In genomic region chr6:110063864-110064263, GRCh38 we compare ENCODE assay signal across 14 cellular contexts.
DNase-seq lines count a peak whose midpoint lies in the region; ATAC-seq, FAIRE-seq and TF ChIP-seq lines count a peak whose summit lies in the region.
"Had no signal": no experiment of that assay in that cellular context is flagged by ENCODE, and none has a peak within 500 bp of the region (broad histone marks: within the 10 kb centered on the region; RNA-seq: fewer than 3 reads in every experiment).

No MANE protein-coding gene starts in this region.

- no peak for TF ChIP-seq RAD21 in GM12878 (IDR thresholded peaks at IDR 0.05; ENCODE audit: insufficient read depth, low read depth, low read length)

- H3K79me2 ChIP-seq in KMS-11 (ENCODE audit: insufficient read depth, low read depth) (no peaks in the 10 kb centered on the region), GM12878 (ENCODE audit: control insufficient read depth, insufficient read depth, low read length) (no peaks in the 10 kb centered on the region)
- H3K79me2 ChIP-seq: parathyroid adenoma had no signal

- RAD21 ChIA-PET in GM12878 (lab: Charles Lee; ENCODE audit: unreplicated experiment), result no interaction called here

- H4K20me1 ChIP-seq in KMS-11 (ENCODE audit: insufficient read depth) (no peaks in the 10 kb centered on the region), GM12878 (ENCODE audit: control insufficient read depth, insufficient read depth) (no peaks in the 10 kb centered on the region)

- no peak overlapping the region for H3K9ac ChIP-seq in KMS-11
- H3K9ac ChIP-seq in GM12878 (ENCODE audit: control insufficient read depth, insufficient read depth, low read length), result no peak overlapping the region
- H3K9ac ChIP-seq: parathyroid adenoma had no signal

- H2AFZ ChIP-seq in KMS-11 (ENCODE audit: low read depth), result no peak overlapping the region
- no peak overlapping the region for H2AFZ ChIP-seq in GM12878 (ENCODE audit: control insufficient read depth, low read depth, low read length)
- H2AFZ ChIP-seq: parathyroid adenoma had no signal

- H3K36me3 ChIP-seq in KMS-11 (ENCODE audit: insufficient read depth) (no peaks in the 10 kb centered on the region), GM12878 (ENCODE audit: control insufficient read depth in 2 of 2, insufficient read depth in 2 of 2, low read length in 1 of 2) (no peaks in the 10 kb centered on the region)
- H3K36me3 ChIP-seq: breast epithelium, lower lobe of right lung had no signal

- DNase-seq in GM13976 (ENCODE audit: low spot score) (peak; percentile 37), GM12878 (ENCODE audit: low read depth, low spot score) (no peak), mesenteric fat pad (ENCODE audit: low spot score) (no peak)
- DNase-seq: CD4-positive, CD25-positive, alpha-beta regulatory T cell; lower lobe of right lung; NCI-H1417 treated with DMSO at 0.1 percent for 48 hours had no signal

- under 1% methylated on average over 5 of the region's 5 CpGs for WGBS in GM12878 (ENCODE audit: insufficient coverage, insufficient replicate concordance, low lambda C conversion rate, missing lambda C conversion rate)

- H3K27ac ChIP-seq in KMS-11 (no peak overlapping the region), GM12878 (ENCODE audit: control insufficient read depth, insufficient read depth) (no peak overlapping the region)
- H3K27ac ChIP-seq: breast epithelium, lower lobe of right lung, parathyroid adenoma had no signal

- intact Hi-C loops in GM12878 (cut with micrococcal nuclease; ENCODE audit: unreplicated experiment), result loop anchor here (2.0 kb wide), 1 partner anchor 37 kb away; no protein-coding TSS in a partner anchor

- in situ Hi-C loops in GM13976 (cut with MboI; ENCODE audit: low sequenced_read_pairs, unreplicated experiment) (no loop called here), GM12878 (cut with MboI) (no loop called here)

- H3K9me3 ChIP-seq in GM12878 (replicated peaks; ENCODE audit: control insufficient read depth, insufficient read depth, low read length), result no peaks in the 10 kb centered on the region
- H3K9me3 ChIP-seq: breast epithelium, lower lobe of right lung had no signal

- ATAC-seq in GM21381 (IDR thresholded peaks at IDR 0.05; ENCODE audit: unreplicated experiment) (peak; percentile 54), GM12878 (peak; percentile 70), HG02588 (IDR thresholded peaks at IDR 0.05; ENCODE audit: unreplicated experiment) (no peak), HG02840 (IDR thresholded peaks at IDR 0.05; ENCODE audit: low FRiP score, unreplicated experiment) (no peak)
- no peak for ATAC-seq in activated CD4-positive, CD25-positive, alpha-beta regulatory T cell treated with anti-CD3 and anti-CD28 coated beads, Interleukin-2, amount 50 U/mL, for 24 hours
- ATAC-seq: lower lobe of right lung had no signal

- FAIRE-seq in GM12878 (lab: Jason Lieb, UNC), result no peak
- FAIRE-seq: endothelial cell of umbilical vein had no signal

- H3K4me3 ChIP-seq in KMS-11 (IDR thresholded peaks at IDR 0.05; ENCODE audit: insufficient read depth, low read depth, low read length), result no peak overlapping the region
- H3K4me3 ChIP-seq in GM12878, result no peak overlapping the region
- H3K4me3 ChIP-seq: breast epithelium, lower lobe of right lung had no signal

- CTCF ChIA-PET in GM12878 (lab: Yijun Ruan, JAX), result no interaction called here

- SMC1A ChIA-PET in GM12878 (lab: Charles Lee; ENCODE audit: uncharacterized antibody, unreplicated experiment), result interaction anchor here (0.5 to 0.7 kb wide), 2 partner anchors 24 to 196 kb away, joined by 3 read pairs; no protein-coding TSS in a partner anchor

- POLR2A ChIA-PET in GM12878 (lab: Charles Lee), result no interaction called here

- peak overlapping the region; percentile 18; the same call in 1 of the 2 replicates for H3K4me2 ChIP-seq in KMS-11
- H3K4me2 ChIP-seq in GM12878 (ENCODE audit: control insufficient read depth, insufficient read depth), result no peak overlapping the region

- H3K27me3 ChIP-seq in KMS-11 (ENCODE audit: insufficient read depth, low read depth) (no peaks in the 10 kb centered on the region), GM12878 (replicated peaks in 1 of 2; ENCODE audit: control insufficient read depth in 2 of 2, insufficient read depth in 2 of 2, low read length in 1 of 2) (no peaks in the 10 kb centered on the region; a peak in 1 of 4 replicates)

- H3K4me1 ChIP-seq in KMS-11 (ENCODE audit: low read depth, poor library complexity, severe bottlenecking) (peaks cover 14% of the 10 kb centered on the region), GM12878 (ENCODE audit: control insufficient read depth, insufficient read depth, low read length) (peaks cover 11% of the 10 kb centered on the region; the same call in 1 of the 2 replicates)
- H3K4me1 ChIP-seq: breast epithelium, lower lobe of right lung, parathyroid adenoma had no signal

- TF ChIP-seq EP300 in GM12878 (IDR thresholded peaks at IDR 0.05; ENCODE audit: borderline replicate concordance in 1 of 2, control insufficient read depth in 1 of 2, low read depth in 2 of 2, low read length in 2 of 2), result no peak

- no peak for TF ChIP-seq POLR2A in GM12878 (IDR thresholded peaks at IDR 0.05; ENCODE audit: low read depth, low read length)

- TF ChIP-seq CTCF in GM13976 (IDR thresholded peaks at IDR 0.05; ENCODE audit: borderline replicate concordance, control extremely low read depth, extremely low read depth, insufficient read depth, missing control alignments), result no peak
- no peak for TF ChIP-seq CTCF in KMS-11 (conservative IDR thresholded peaks at IDR 0.05; ENCODE audit: low read depth, low read length)
- TF ChIP-seq CTCF in GM12878 (IDR thresholded peaks at IDR 0.05 in 2 of 3, conservative IDR thresholded peaks at IDR 0.05 in 1 of 3; ENCODE audit: control insufficient read depth in 2 of 3, extremely low read depth in 1 of 3, insufficient read depth in 1 of 3, low read depth in 3 of 3, low read length in 3 of 3), result no peak

- no TSS peak for BruUV-seq in GM12878 (replicated peaks; lab: Mats Ljungman, UMichigan)

TF ChIP-seq in GM12878, 131 proteins besides CTCF, POLR2A, EP300 and RAD21 (continues in another document):
- TF ChIP-seq YY1 (IDR thresholded peaks at IDR 0.05; ENCODE audit: low read depth, low read length) (no peak), MYC (IDR thresholded peaks at IDR 0.05; ENCODE audit: insufficient read depth, insufficient read length, insufficient replicate concordance, low read length, severe bottlenecking) (no peak), ATF2 (IDR thresholded peaks at IDR 0.05; ENCODE audit: low read length) (peak; percentile 85; the same call in 1 of the 2 replicates), JUNB (IDR thresholded peaks at IDR 0.05) (peak; percentile 31; the same call in 1 of the 2 replicates), BCL11A (IDR thresholded peaks at IDR 0.05; ENCODE audit: low read depth, low read length) (peak; percentile 48; the same call in 1 of the 2 replicates), FOXM1 (IDR thresholded peaks at IDR 0.05; ENCODE audit: low read depth, low read length) (peak; percentile 55; the same call in 1 of the 2 replicates), CHD1 (IDR thresholded peaks at IDR 0.05; ENCODE audit: low read depth, low read length) (no peak), CREM (IDR thresholded peaks at IDR 0.05; ENCODE audit: low read depth) (peak; percentile 14; the same call in 1 of the 2 replicates), NFXL1 (IDR thresholded peaks at IDR 0.05; ENCODE audit: borderline replicate concordance) (no peak), BHLHE40 (IDR thresholded peaks at IDR 0.05; ENCODE audit: borderline replicate concordance in 1 of 2, low read depth in 2 of 2, low read length in 1 of 2) (no peak), NRF1 (conservative IDR thresholded peaks at IDR 0.05; ENCODE audit: low read depth, low read length) (no peak), GATAD2B (conservative IDR thresholded peaks at IDR 0.05; ENCODE audit: low read depth) (no peak), POLR2AphosphoS5 (IDR thresholded peaks at IDR 0.05; ENCODE audit: low read length) (no peak), JUND (IDR thresholded peaks at IDR 0.05; ENCODE audit: low read depth, low read length) (no peak), MEF2A (IDR thresholded peaks at IDR 0.05; ENCODE audit: insufficient read depth, low read depth, low read length) (0 out of 2 replicates have a peak, but pooled peaks have one; percentile 13), PBX3 (IDR thresholded peaks at IDR 0.05; ENCODE audit: insufficient replicate concordance, low read depth, low read length) (no peak), SMAD5 (IDR thresholded peaks at IDR 0.05; ENCODE audit: low read depth) (no peak)
- TF ChIP-seq, protein P1, sequence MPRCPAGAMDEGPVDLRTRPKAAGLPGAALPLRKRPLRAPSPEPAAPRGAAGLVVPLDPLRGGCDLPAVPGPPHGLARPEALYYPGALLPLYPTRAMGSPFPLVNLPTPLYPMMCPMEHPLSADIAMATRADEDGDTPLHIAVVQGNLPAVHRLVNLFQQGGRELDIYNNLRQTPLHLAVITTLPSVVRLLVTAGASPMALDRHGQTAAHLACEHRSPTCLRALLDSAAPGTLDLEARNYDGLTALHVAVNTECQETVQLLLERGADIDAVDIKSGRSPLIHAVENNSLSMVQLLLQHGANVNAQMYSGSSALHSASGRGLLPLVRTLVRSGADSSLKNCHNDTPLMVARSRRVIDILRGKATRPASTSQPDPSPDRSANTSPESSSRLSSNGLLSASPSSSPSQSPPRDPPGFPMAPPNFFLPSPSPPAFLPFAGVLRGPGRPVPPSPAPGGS (IDR thresholded peaks at IDR 0.05; ENCODE audit: borderline replicate concordance, insufficient read depth, low read depth, low read length, poor library complexity, severe bottlenecking), result peak; percentile 73

Comparison
In these comparisons a context has a peak if more than half of its experiments do, and no peak if none do; other contexts are left out.
1. ATAC-seq: peak in GM21381 (single experiment) and GM12878 (single experiment); none in activated CD4-positive, CD25-positive, alpha-beta regulatory T cell treated with anti-CD3 and anti-CD28 coated beads, Interleukin-2, amount 50 U/mL, for 24 hours (0 of 2), HG02588 (single experiment) and HG02840 (single experiment).